Comparison of ENCODE assay signal across 27 cellular contexts in genomic region chr7:54090652-54091213, GRCh38.
"Had no signal": no experiment of that assay in that cellular context is flagged by ENCODE, and none has a peak within 500 bp of the region (broad histone marks: within the 10 kb centered on the region; RNA-seq: fewer than 3 reads in every experiment).

No MANE protein-coding gene starts in this region.

- H2AFZ ChIP-seq: hepatocyte had no signal

- DNase-seq: colonic mucosa; effector CD8-positive, alpha-beta T cell; foreskin keratinocyte; heart left ventricle; kidney; mesenchymal stem cell; midbrain; naive thymus-derived CD4-positive, alpha-beta T cell; nucleus accumbens; stimulated activated CD4-positive, alpha-beta T cell treated with anti-CD3 and anti-CD28 coated beads, Interleukin-2, amount 100 ng/mL, for 24 hours; stimulated activated CD4-positive, alpha-beta T cell treated with anti-CD3 and anti-CD28 coated beads, Interleukin-4, amount 100 ng/mL, for 24 hours; stimulated activated naive CD4-positive, alpha-beta T cell treated with Interleukin-2 at 50 U/mL for 16 hours; stomach; thyroid gland; trophoblast cell had no signal

- ATAC-seq: foreskin keratinocyte; gastroesophageal sphincter; heart left ventricle; left lobe of liver; naive thymus-derived CD4-positive, alpha-beta T cell; sciatic nerve; stimulated activated effector memory CD8-positive, alpha-beta T cell treated with anti-CD3 and anti-CD28 coated beads, Interleukin-12 subunit alpha, Interleukin-12 subunit beta, amount 100 ng/mL, for 72 hours had no signal

- H3K27ac ChIP-seq: colonic mucosa, esophagus muscularis mucosa, foreskin keratinocyte, gastroesophageal sphincter, heart left ventricle, hepatocyte, prostate gland, right atrium auricular region, stomach, thyroid gland, vagina had no signal

- FAIRE-seq: endothelial cell of umbilical vein, kidney had no signal

- H3K4me3 ChIP-seq: colonic mucosa, esophagus muscularis mucosa, gastroesophageal sphincter, heart left ventricle, hepatocyte, lung, prostate gland, right atrium auricular region, smooth muscle cell, stomach, thyroid gland, vagina had no signal

- H3K27me3 ChIP-seq: colonic mucosa, esophagus muscularis mucosa, foreskin keratinocyte, gastroesophageal sphincter, heart left ventricle, hepatocyte, right atrium auricular region, stomach, thyroid gland, vagina had no signal

- H3K79me2 ChIP-seq: hepatocyte had no signal

- H3K36me3 ChIP-seq: colonic mucosa, esophagus muscularis mucosa, gastroesophageal sphincter, heart left ventricle, prostate gland, right atrium auricular region, stomach, thyroid gland, vagina had no signal

- H3K4me1 ChIP-seq: colonic mucosa, esophagus muscularis mucosa, foreskin keratinocyte, gastroesophageal sphincter, heart left ventricle, prostate gland, right atrium auricular region, stomach, thyroid gland, vagina had no signal

- H3K9me3 ChIP-seq: colonic mucosa, esophagus muscularis mucosa, gastroesophageal sphincter, prostate gland, right atrium auricular region, thyroid gland, vagina had no signal

- H3K4me2 ChIP-seq: hepatocyte, smooth muscle cell had no signal
